Comparison of ENCODE assay signal across 11 cellular contexts in the genomic region with DNA sequence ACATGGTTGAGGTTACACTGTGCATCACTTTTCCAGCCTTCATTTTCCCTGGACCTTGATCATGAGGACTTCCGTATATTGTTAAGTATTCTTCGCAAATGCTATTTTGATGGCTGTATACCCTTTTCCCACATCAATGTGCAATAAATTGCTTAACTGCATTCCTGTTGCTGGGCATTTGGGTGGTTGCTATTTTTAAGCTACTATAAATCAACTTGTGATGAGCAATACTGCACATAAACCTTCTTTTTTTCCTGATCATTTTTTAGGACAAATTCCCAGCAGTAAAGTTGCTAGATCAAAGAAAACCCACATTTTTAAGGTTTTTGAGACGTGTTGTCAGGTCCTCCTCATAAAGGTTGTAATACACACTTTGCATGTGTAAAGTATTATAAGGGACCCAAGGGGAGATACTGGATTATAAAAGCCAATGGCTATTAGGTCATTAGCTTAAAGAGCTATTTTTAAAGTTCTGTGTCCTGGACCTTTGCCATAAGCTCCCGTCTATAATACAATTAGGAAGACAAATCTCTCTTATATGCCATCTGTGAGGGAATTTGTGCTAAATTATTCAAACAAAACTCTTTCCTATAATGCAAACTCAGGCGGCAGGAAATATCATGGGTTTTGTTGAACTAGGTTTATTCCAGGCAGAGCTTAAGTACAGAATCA. TPM values are rescaled to one million over a fixed set of nuclear protein-coding genes. Genes with fewer than 3 reads are reported as not detected.
DNase-seq lines count a peak whose midpoint lies in the region; ATAC-seq and TF ChIP-seq lines count a peak whose summit lies in the region.
"Had no signal": no experiment of that assay in that cellular context is flagged by ENCODE, and none has a peak within 500 bp of the region (broad histone marks: within the 10 kb centered on the region; RNA-seq: fewer than 3 reads in every experiment).

No MANE protein-coding gene starts in this region.

- H3K4me1 Mint-ChIP-seq in MCF 10A (ENCODE audit: insufficient read depth, unreplicated experiment) = peaks cover 45% of the 10 kb centered on the region
- H3K4me1 Mint-ChIP-seq: activated naive CD8-positive, alpha-beta T cell treated with anti-CD3 and anti-CD28 coated beads, Interleukin-2, amount 10 ng/mL, durations not matched to agents 7 days and 5 days had no signal

- peak; percentile 73 for DNase-seq in MCF 10A (ENCODE audit: unreplicated experiment)
- no peak for DNase-seq in breast epithelium (ENCODE audit: low spot score in 2 of 2)
- peak; percentile 91 for DNase-seq in NCI-H82 treated with DMSO at 0.1 percent for 48 hours (lab: John Stamatoyannopoulos, UW; ENCODE audit: unreplicated experiment)
- DNase-seq in foreskin fibroblast = peak; percentile 21 to 46
- DNase-seq in stomach = no peak
- no peak for DNase-seq in right lobe of liver
- DNase-seq: activated naive CD8-positive, alpha-beta T cell treated with anti-CD3 and anti-CD28 coated beads, Interleukin-2, amount 10 ng/mL, durations not matched to agents 7 days and 5 days; activated T-cell treated with anti-CD3 and anti-CD28 coated beads, Interleukin-2, amount 50 U/mL, for 24 hours; testis had no signal

- TF ChIP-seq POLR2A in breast epithelium (IDR thresholded peaks at IDR 0.05) (no peak), stomach (IDR thresholded peaks at IDR 0.05) (no peak), right lobe of liver (IDR thresholded peaks at IDR 0.05) (no peak)

- ATAC-seq in HG03280 (IDR thresholded peaks at IDR 0.05; ENCODE audit: unreplicated experiment) (no peak), right lobe of liver (no peak)

- H3K36me3 ChIP-seq in breast epithelium (no peaks in the 10 kb centered on the region), subcutaneous abdominal adipose tissue (ENCODE audit: control insufficient read depth in 5 of 5, insufficient read depth in 5 of 5, low read length in 5 of 5) (no peaks in the 10 kb centered on the region), stomach (no peaks in the 10 kb centered on the region), right lobe of liver (no peaks in the 10 kb centered on the region)

- no peaks in the 10 kb centered on the region for H3K27me3 Mint-ChIP-seq in MCF 10A (ENCODE audit: insufficient read depth, unreplicated experiment)
- H3K27me3 Mint-ChIP-seq: activated naive CD8-positive, alpha-beta T cell treated with anti-CD3 and anti-CD28 coated beads, Interleukin-2, amount 10 ng/mL, durations not matched to agents 7 days and 5 days; activated T-cell treated with anti-CD3 and anti-CD28 coated beads, Interleukin-2, amount 50 U/mL, for 24 hours had no signal

- CTCF ChIA-PET in MCF 10A (lab: Yijun Ruan, JAX) = interaction anchor here (0.6 to 2.3 kb wide), 4 partner anchors 88 to 1255 kb away, joined by 3 to 7 read pairs (median 4); no protein-coding TSS in a partner anchor

- H3K4me3 Mint-ChIP-seq in MCF 10A (ENCODE audit: unreplicated experiment) = peak overlapping the region; percentile 9
- H3K4me3 Mint-ChIP-seq: activated naive CD8-positive, alpha-beta T cell treated with anti-CD3 and anti-CD28 coated beads, Interleukin-2, amount 10 ng/mL, durations not matched to agents 7 days and 5 days; activated T-cell treated with anti-CD3 and anti-CD28 coated beads, Interleukin-2, amount 50 U/mL, for 24 hours had no signal

- no peaks in the 10 kb centered on the region for H3K4me1 ChIP-seq in breast epithelium
- peaks cover 0 to 23% (median 16%) of the 10 kb centered on the region in 5 donors for H3K4me1 ChIP-seq in subcutaneous abdominal adipose tissue (ENCODE audit: control insufficient read depth in 5 of 5, insufficient read depth in 5 of 5, low read length in 5 of 5)
- H3K4me1 ChIP-seq in stomach = peaks cover 0 to 25% (median 6%) of the 10 kb centered on the region in 4 donors
- no peaks in the 10 kb centered on the region for H3K4me1 ChIP-seq in right lobe of liver
- H3K4me1 ChIP-seq: testis had no signal

- H3K27ac Mint-ChIP-seq in MCF 10A (ENCODE audit: low read depth, unreplicated experiment) = peak overlapping the region; percentile 96
- H3K27ac Mint-ChIP-seq: activated naive CD8-positive, alpha-beta T cell treated with anti-CD3 and anti-CD28 coated beads, Interleukin-2, amount 10 ng/mL, durations not matched to agents 7 days and 5 days; activated T-cell treated with anti-CD3 and anti-CD28 coated beads, Interleukin-2, amount 50 U/mL, for 24 hours had no signal

- H3K9me3 Mint-ChIP-seq in MCF 10A (ENCODE audit: unreplicated experiment) = no peaks in the 10 kb centered on the region
- H3K9me3 Mint-ChIP-seq: activated naive CD8-positive, alpha-beta T cell treated with anti-CD3 and anti-CD28 coated beads, Interleukin-2, amount 10 ng/mL, durations not matched to agents 7 days and 5 days; activated T-cell treated with anti-CD3 and anti-CD28 coated beads, Interleukin-2, amount 50 U/mL, for 24 hours had no signal

- H3K9ac ChIP-seq in subcutaneous abdominal adipose tissue (ENCODE audit: low read length in 5 of 5) = no peak overlapping the region

- no peaks in the 10 kb centered on the region for H3K36me3 Mint-ChIP-seq in MCF 10A (ENCODE audit: insufficient read depth, unreplicated experiment)
- H3K36me3 Mint-ChIP-seq: activated naive CD8-positive, alpha-beta T cell treated with anti-CD3 and anti-CD28 coated beads, Interleukin-2, amount 10 ng/mL, durations not matched to agents 7 days and 5 days had no signal

- H3K9me3 ChIP-seq in breast epithelium = no peaks in the 10 kb centered on the region
- no peaks in the 10 kb centered on the region for H3K9me3 ChIP-seq in subcutaneous abdominal adipose tissue (ENCODE audit: control insufficient read depth in 5 of 5, low read length in 5 of 5)
- no peaks in the 10 kb centered on the region for H3K9me3 ChIP-seq in stomach
- H3K9me3 ChIP-seq in right lobe of liver = no peaks in the 10 kb centered on the region
- H3K9me3 ChIP-seq: testis had no signal

- POLR2A ChIA-PET in MCF 10A (lab: Yijun Ruan, JAX) = interaction anchor here (0.6 to 1.4 kb wide), 4 partner anchors 10 to 34 kb away, joined by 3 read pairs; no protein-coding TSS in a partner anchor

- intact Hi-C loops in MCF 10A (cut with micrococcal nuclease) = loop anchor here (2.0 kb wide), 1 partner anchor 293 kb away; no protein-coding TSS in a partner anchor
- intact Hi-C loops in breast epithelium (cut with DNase I; ENCODE audit: low total_unique reads) = no loop called here
- intact Hi-C loops in stomach (cut with DNase I; ENCODE audit: low total_unique reads) = no loop called here
- intact Hi-C loops in right lobe of liver (cut with DNase I) = no loop called here

- H3K27ac ChIP-seq in breast epithelium = no peak overlapping the region
- peak overlapping the region; percentile 64 for H3K27ac ChIP-seq in subcutaneous abdominal adipose tissue (ENCODE audit: low read depth, low read length)
- no peak overlapping the region for H3K27ac ChIP-seq in stomach
- H3K27ac ChIP-seq in right lobe of liver = no peak overlapping the region
- H3K27ac ChIP-seq: testis had no signal

- WGBS in stomach, 5 donors = 67 to 77% (median 74%) methylated on average over 5 of the region's 5 CpGs
- WGBS in right lobe of liver (ENCODE audit: insufficient coverage, low coverage, low lambda C conversion rate, missing lambda C conversion rate) = 81% methylated on average over 5 of the region's 5 CpGs

- H3K4me3 ChIP-seq in breast epithelium = no peak overlapping the region
- no peak overlapping the region for H3K4me3 ChIP-seq in foreskin fibroblast (ENCODE audit: low read depth in 1 of 2, low read length in 2 of 2)
- H3K4me3 ChIP-seq in subcutaneous abdominal adipose tissue (ENCODE audit: low read depth in 1 of 5, low read length in 5 of 5) = peak overlapping the region in 1 of 5 donors; percentile 0
- no peak overlapping the region for H3K4me3 ChIP-seq in stomach
- no peak overlapping the region for H3K4me3 ChIP-seq in right lobe of liver
- H3K4me3 ChIP-seq: testis had no signal

- H3K27me3 ChIP-seq in breast epithelium (no peaks in the 10 kb centered on the region), subcutaneous abdominal adipose tissue (ENCODE audit: control insufficient read depth in 5 of 5, insufficient read depth in 4 of 5, low read length in 5 of 5) (no peaks in the 10 kb centered on the region), stomach (no peaks in the 10 kb centered on the region), right lobe of liver (no peaks in the 10 kb centered on the region)
- H3K27me3 ChIP-seq: testis had no signal

- TF ChIP-seq CTCF in MCF 10A (IDR thresholded peaks at IDR 0.05; ENCODE audit: unreplicated experiment) = no peak
- TF ChIP-seq CTCF in breast epithelium (IDR thresholded peaks at IDR 0.05) = no peak
- no peak for TF ChIP-seq CTCF in foreskin fibroblast (IDR thresholded peaks at IDR 0.05; ENCODE audit: low read depth, low read length)
- TF ChIP-seq CTCF in stomach (IDR thresholded peaks at IDR 0.05) = no peak
- TF ChIP-seq CTCF in right lobe of liver (IDR thresholded peaks at IDR 0.05) = no peak

- no TSS peak for BruUV-seq in MCF 10A (replicated peaks; lab: Mats Ljungman, UMichigan)

- no peak for TF ChIP-seq EP300 in stomach (IDR thresholded peaks at IDR 0.05)

RNA-seq across cellular contexts. Expression of a gene that starts 35.6 kb away (rescaled TPM):
- 36.6 and 48.4 TPM in 2 replicates for total RNA-seq in MCF 10A (2022)
- 10 to 100 TPM; 34.6 to 72.2 (median 71.8) TPM for total RNA-seq in breast epithelium
- 10 to 100 TPM; 15.6 to 37.1 (median 23.9) TPM for total RNA-seq in stomach
- polyA plus RNA-seq in stomach = 1 to 10 TPM; 4.7 to 7.5 (median 7.5) TPM
- 10 to 100 TPM in 4 of 6 experiments, 1 to 10 TPM in 2; 8.3 to 26.9 (median 12.9) TPM for total RNA-seq in right lobe of liver
- total RNA-seq: activated naive CD8-positive, alpha-beta T cell treated with anti-CD3 and anti-CD28 coated beads, Interleukin-2, amount 10 ng/mL, durations not matched to agents 7 days and 5 days had no signal

Comparison
In these comparisons a context has a peak if more than half of its experiments do, and no peak if none do; other contexts are left out.
1. DNase-seq: peak in MCF 10A (single experiment), NCI-H82 treated with DMSO at 0.1 percent for 48 hours (single experiment) and foreskin fibroblast (2 of 2); none in breast epithelium (0 of 2), stomach (single experiment) and right lobe of liver (0 of 3).